Comparison of ENCODE assay signal across 33 cellular contexts in the genomic region with DNA sequence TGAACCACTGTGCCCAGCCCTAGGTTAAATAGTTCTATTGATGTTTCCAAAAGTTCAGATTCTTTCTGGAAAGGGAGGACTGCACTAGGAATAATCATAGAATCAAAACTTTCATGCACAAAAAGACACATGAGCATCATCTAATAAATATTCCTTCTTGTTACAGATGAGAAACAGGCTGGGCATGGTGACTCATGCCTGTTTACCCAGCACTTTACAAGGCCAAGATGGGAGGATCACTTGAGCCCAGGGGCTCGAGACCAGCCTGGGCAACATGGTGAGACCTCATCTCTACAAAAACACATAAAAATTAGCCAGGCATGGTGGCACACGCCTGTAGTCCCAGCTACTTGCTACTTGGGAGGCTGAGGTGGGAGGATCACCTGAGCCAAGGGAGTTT. TPM values are rescaled to one million over a fixed set of nuclear protein-coding genes. Genes with fewer than 3 reads are reported as not detected.
DNase-seq lines count a peak whose midpoint lies in the region; ATAC-seq, FAIRE-seq and TF ChIP-seq lines count a peak whose summit lies in the region.
"Had no signal": no experiment of that assay in that cellular context is flagged by ENCODE, and none has a peak within 500 bp of the region (broad histone marks: within the 10 kb centered on the region; RNA-seq: fewer than 3 reads in every experiment).

No MANE protein-coding gene starts in this region.

- H3K4me3 ChIP-seq in SK-N-SH (ENCODE audit: low read depth in 2 of 2, low read length in 1 of 2) (no peak overlapping the region), PC-3 (ENCODE audit: low read length) (no peak overlapping the region), lower leg skin (ENCODE audit: low read depth, poor library complexity, severe bottlenecking) (no peak overlapping the region)
- H3K4me3 ChIP-seq: esophagus muscularis mucosa, gastroesophageal sphincter, HAP-1, hepatocyte, sigmoid colon, SJSA1 had no signal

- no peak for TF ChIP-seq EP300 in SK-N-SH (IDR thresholded peaks at IDR 0.05; ENCODE audit: borderline replicate concordance in 1 of 2, low read depth in 1 of 2, low read length in 1 of 2)

- H3K4me2 ChIP-seq in SK-N-SH: no peak overlapping the region
- H3K4me2 ChIP-seq in PC-3 (ENCODE audit: low read length): no peak overlapping the region
- H3K4me2 ChIP-seq: hepatocyte had no signal

- H2AFZ ChIP-seq in SK-N-SH (ENCODE audit: low read depth) (no peak overlapping the region), PC-3 (ENCODE audit: low read length) (no peak overlapping the region)
- H2AFZ ChIP-seq: hepatocyte had no signal

- H3K4me1 ChIP-seq in SK-N-SH (ENCODE audit: control insufficient read depth in 1 of 2, insufficient read depth in 2 of 2, low read depth in 1 of 2, low read length in 1 of 2): no peaks in the 10 kb centered on the region
- no peaks in the 10 kb centered on the region for H3K4me1 ChIP-seq in PC-3 (ENCODE audit: insufficient read depth, low read length)
- H3K4me1 ChIP-seq: esophagus muscularis mucosa, gastroesophageal sphincter, sigmoid colon, SJSA1 had no signal

- intact Hi-C loops in PC-3 (cut with micrococcal nuclease) (no loop called here), lower leg skin (cut with DNase I; ENCODE audit: low total_unique reads) (no loop called here)

- TF ChIP-seq CTCF in SK-N-SH (IDR thresholded peaks at IDR 0.05) (no peak), PC-3 (conservative IDR thresholded peaks at IDR 0.05; ENCODE audit: low read depth, low read length) (no peak), lower leg skin (IDR thresholded peaks at IDR 0.05) (no peak)

- no peaks in the 10 kb centered on the region for H3K9me3 ChIP-seq in SK-N-SH
- H3K9me3 ChIP-seq in PC-3 (ENCODE audit: low read length): no peaks in the 10 kb centered on the region
- H3K9me3 ChIP-seq: esophagus muscularis mucosa, gastroesophageal sphincter, HAP-1, sigmoid colon, SJSA1 had no signal

- no peaks in the 10 kb centered on the region for H3K36me3 ChIP-seq in SK-N-SH (replicated peaks in 1 of 2; ENCODE audit: control insufficient read depth in 1 of 2, insufficient read depth in 2 of 2, low read length in 1 of 2)
- no peaks in the 10 kb centered on the region for H3K36me3 ChIP-seq in PC-3 (ENCODE audit: low read depth, low read length)
- H3K36me3 ChIP-seq: HAP-1, SJSA1 had no signal

- DNase-seq in SK-N-SH (no peak), PC-3 (peak; percentile 74), epithelial cell of prostate (ENCODE audit: low read depth, low spot score) (peak; percentile 40), lower leg skin (ENCODE audit: low spot score in 2 of 2) (no peak), retina (no peak), GM19239 (ENCODE audit: insufficient read length, low spot score) (no peak)
- DNase-seq: activated CD4-positive, alpha-beta memory T cell treated with anti-CD3 and anti-CD28 coated beads, Interleukin-2, amount 10 ng/mL, durations not matched to agents 7 days and 5 days; activated CD4-positive, alpha-beta T cell treated with anti-CD3 and anti-CD28 coated beads for 1 hour; activated CD8-positive, alpha-beta memory T cell treated with anti-CD3 and anti-CD28 coated beads, Interleukin-2, amount 50 U/mL, for 48 hours; anterior cingulate cortex; cortex of kidney; effector memory CD8-positive, alpha-beta T cell; KG1; left colon; mesenchymal stem cell; NCI-H1092; NCI-H1930; NCI-H526 treated with DMSO at 0.1 percent for 48 hours; sigmoid colon; stimulated activated naive B cell treated with anti-CD40 and anti-IgM and Interleukin-4, amounts not matched to agents 10 μg/mL and 1 μg/mL and 100 μg/mL, for 72 hours; T-helper 1 cell had no signal

- TF ChIP-seq RAD21 in SK-N-SH (IDR thresholded peaks at IDR 0.05; ENCODE audit: low read length): no peak

- 83% methylated on average over 2 of the region's 2 CpGs for WGBS in SK-N-SH (ENCODE audit: low lambda C conversion rate)
- 77 to 89% methylated on average over 2 of the region's 2 CpGs for WGBS in lower leg skin, 2 donors

- H3K27ac ChIP-seq in SK-N-SH (ENCODE audit: low read depth in 2 of 2, low read length in 1 of 2) (no peak overlapping the region), PC-3 (ENCODE audit: low read length) (no peak overlapping the region), epithelial cell of prostate (no peak overlapping the region)
- H3K27ac ChIP-seq: 22Rv1, esophagus muscularis mucosa, gastroesophageal sphincter, hepatocyte, sigmoid colon, SJSA1 had no signal

- H3F3A ChIP-seq in SK-N-SH (replicated peaks; ENCODE audit: insufficient read depth) (peaks cover 5% of the 10 kb centered on the region), PC-3 (ENCODE audit: low read length, unreplicated experiment) (peaks cover 2% of the 10 kb centered on the region)

- TF ChIP-seq POLR2A in lower leg skin (IDR thresholded peaks at IDR 0.05): no peak

- no peak overlapping the region for H3K9ac ChIP-seq in SK-N-SH
- no peak overlapping the region for H3K9ac ChIP-seq in PC-3 (ENCODE audit: low read length)

- H4K20me1 ChIP-seq in SK-N-SH (ENCODE audit: insufficient read depth): no peaks in the 10 kb centered on the region
- H4K20me1 ChIP-seq in PC-3 (ENCODE audit: low read length): no peaks in the 10 kb centered on the region

- H3K9me2 ChIP-seq in SK-N-SH (no peaks in the 10 kb centered on the region), PC-3 (replicated peaks; ENCODE audit: low read length) (no peaks in the 10 kb centered on the region)

- POLR2A ChIA-PET in SK-N-SH (lab: Yijun Ruan, JAX): no interaction called here
- POLR2A ChIA-PET in PC-3 (lab: Charles Lee; ENCODE audit: unreplicated experiment): no interaction called here

- no peak for FAIRE-seq in GM19239 (lab: Jason Lieb, UNC)
- FAIRE-seq: D721Med, RCC 7860, TTC549 had no signal

- H3K27me3 ChIP-seq in SK-N-SH (ENCODE audit: insufficient read depth) (no peaks in the 10 kb centered on the region), PC-3 (ENCODE audit: low read length) (no peaks in the 10 kb centered on the region)
- H3K27me3 ChIP-seq: esophagus muscularis mucosa, gastroesophageal sphincter, hepatocyte, sigmoid colon, SJSA1 had no signal

- H3K79me2 ChIP-seq in SK-N-SH (ENCODE audit: insufficient read depth): no peaks in the 10 kb centered on the region
- no peaks in the 10 kb centered on the region for H3K79me2 ChIP-seq in PC-3 (ENCODE audit: low read length)
- H3K79me2 ChIP-seq: hepatocyte had no signal

- CTCF ChIA-PET in SK-N-SH (lab: Yijun Ruan, JAX) (no interaction called here), PC-3 (lab: Charles Lee) (no interaction called here)

- peak; percentile 30; the same call in 1 of the 3 replicates for ATAC-seq in SK-N-SH treated with all-trans-retinoic acid at 6 μM for 48 hours
- peak; percentile 98 for ATAC-seq in PC-3
- ATAC-seq in GM21737 (IDR thresholded peaks at IDR 0.05; ENCODE audit: unreplicated experiment): no peak
- ATAC-seq: activated naive CD4-positive, alpha-beta T cell treated with anti-CD3 and anti-CD28 coated beads, Interleukin-2, amount 50 U/mL, for 72 hours; effector memory CD8-positive, alpha-beta T cell; gastroesophageal sphincter; left colon; stimulated activated naive B cell treated with anti-CD40 and anti-IgM and Interleukin-4, amounts not matched to agents 10 μg/mL and 1 μg/mL and 100 μg/mL, for 72 hours had no signal

- BruUV-seq in PC-3 (replicated peaks; lab: Mats Ljungman, UMichigan): no TSS peak

TF ChIP-seq in SK-N-SH treated with all-trans-retinoic acid at 6 μM for 48 hours, 23 proteins besides CTCF, POLR2A, EP300 and RAD21:
- no peak for TF ChIP-seq ESRRG (CRISPR knock-in tag; IDR thresholded peaks at IDR 0.05)
- no peak for TF ChIP-seq ZC3H10 (CRISPR knock-in tag; IDR thresholded peaks at IDR 0.05)
- TF ChIP-seq, protein P1, sequence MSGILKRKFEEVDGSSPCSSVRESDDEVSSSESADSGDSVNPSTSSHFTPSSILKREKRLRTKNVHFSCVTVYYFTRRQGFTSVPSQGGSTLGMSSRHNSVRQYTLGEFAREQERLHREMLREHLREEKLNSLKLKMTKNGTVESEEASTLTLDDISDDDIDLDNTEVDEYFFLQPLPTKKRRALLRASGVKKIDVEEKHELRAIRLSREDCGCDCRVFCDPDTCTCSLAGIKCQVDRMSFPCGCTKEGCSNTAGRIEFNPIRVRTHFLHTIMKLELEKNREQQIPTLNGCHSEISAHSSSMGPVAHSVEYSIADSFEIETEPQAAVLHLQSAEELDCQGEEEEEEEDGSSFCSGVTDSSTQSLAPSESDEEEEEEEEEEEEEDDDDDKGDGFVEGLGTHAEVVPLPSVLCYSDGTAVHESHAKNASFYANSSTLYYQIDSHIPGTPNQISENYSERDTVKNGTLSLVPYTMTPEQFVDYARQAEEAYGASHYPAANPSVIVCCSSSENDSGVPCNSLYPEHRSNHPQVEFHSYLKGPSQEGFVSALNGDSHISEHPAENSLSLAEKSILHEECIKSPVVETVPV (CRISPR knock-in tag; IDR thresholded peaks at IDR 0.05): no peak

RNA-seq across cellular contexts. Expression of a gene that starts 27.7 kb away (rescaled TPM):
- polyA plus RNA-seq in SK-N-SH (2012; rRNA removed): 9.4 and 10.5 TPM in 2 replicates
- 14.6 and 25.3 TPM in 2 replicates for polyA plus RNA-seq in SK-N-SH (2012; cell fraction: cytosol; rRNA removed)
- 4.3 and 12.6 TPM in 2 replicates for polyA plus RNA-seq in SK-N-SH (2012; cell fraction: nucleus; rRNA removed)
- total RNA-seq in PC-3 (2014; rRNA removed): 13.0 and 17.1 TPM in 2 replicates
- 10 to 100 TPM; 19.1 to 37.7 (median 28.2) TPM for total RNA-seq in lower leg skin

RNA-seq across cellular contexts. Expression of a gene that starts 27.9 kb away (rescaled TPM):
- polyA plus RNA-seq in SK-N-SH (2012; rRNA removed): 2.4 and 2.9 TPM in 2 replicates
- polyA plus RNA-seq in SK-N-SH (2012; cell fraction: cytosol; rRNA removed): 1.9 and 2.1 TPM in 2 replicates
- polyA plus RNA-seq in SK-N-SH (2012; cell fraction: nucleus; rRNA removed): 5.2 and 10.2 TPM in 2 replicates
- 7.3 and 10.0 TPM in 2 replicates for total RNA-seq in PC-3 (2014; rRNA removed)
- total RNA-seq in lower leg skin: 1 to 10 TPM; 1.6 to 3.9 (median 2.4) TPM

Comparison
In these comparisons a context has a peak if more than half of its experiments do, and no peak if none do; other contexts are left out.
1. DNase-seq: peak in PC-3 (single experiment) and epithelial cell of prostate (single experiment); none in SK-N-SH (single experiment), lower leg skin (0 of 2), retina (single experiment) and GM19239 (single experiment).